Comparison of ENCODE assay signal across 30 cellular contexts in genomic region chr10:89425000-89425399, GRCh38. TPM values are rescaled to one million over a fixed set of nuclear protein-coding genes. Genes with fewer than 3 reads are reported as not detected.
"Had no signal": no experiment of that assay in that cellular context is flagged by ENCODE, and none has a peak within 500 bp of the region (broad histone marks: within the 10 kb centered on the region; RNA-seq: fewer than 3 reads in every experiment).

No MANE protein-coding gene starts in this region.

- H3K27me3 ChIP-seq: ascending aorta, Peyer's patch had no signal

- H3K4me1 Mint-ChIP-seq: activated naive CD8-positive, alpha-beta T cell treated with anti-CD3 and anti-CD28 coated beads, Interleukin-2, amount 50 U/mL, for 24 hours; central memory CD8-positive, alpha-beta T cell had no signal

- H3K27ac Mint-ChIP-seq: activated CD4-positive, alpha-beta memory T cell treated with anti-CD3 and anti-CD28 coated beads for 36 hours; activated CD4-positive, alpha-beta T cell treated with anti-CD3 and anti-CD28 coated beads, Interleukin-2, amount 10 ng/mL, durations not matched to agents 7 days and 5 days; activated naive CD4-positive, alpha-beta T cell treated with anti-CD3 and anti-CD28 coated beads, Interleukin-2, amount 50 U/mL, for 72 hours; activated naive CD8-positive, alpha-beta T cell treated with anti-CD3 and anti-CD28 coated beads, Interleukin-2, amount 50 U/mL, for 24 hours; brain had no signal

- H3K4me2 ChIP-seq: KMS-11 had no signal

- H3K9ac ChIP-seq: KMS-11 had no signal

- H3K4me3 Mint-ChIP-seq: activated CD4-positive, alpha-beta memory T cell treated with anti-CD3 and anti-CD28 coated beads for 36 hours; activated CD4-positive, alpha-beta T cell treated with anti-CD3 and anti-CD28 coated beads, Interleukin-2, amount 10 ng/mL, durations not matched to agents 7 days and 5 days; activated naive CD8-positive, alpha-beta T cell treated with anti-CD3 and anti-CD28 coated beads, Interleukin-2, amount 50 U/mL, for 24 hours; activated T-cell treated with anti-CD3 and anti-CD28 coated beads, Interleukin-2, amount 50 U/mL, for 4 hours; central memory CD8-positive, alpha-beta T cell had no signal

- H3K9me3 ChIP-seq: ascending aorta, Peyer's patch had no signal

- ATAC-seq: activated naive CD4-positive, alpha-beta T cell treated with anti-CD3 and anti-CD28 coated beads, Interleukin-2, amount 50 U/mL, for 72 hours; activated naive CD8-positive, alpha-beta T cell treated with anti-CD3 and anti-CD28 coated beads, Interleukin-2, amount 50 U/mL, for 24 hours; activated T-cell treated with anti-CD3 and anti-CD28 coated beads, Interleukin-2, amount 50 U/mL, for 4 hours had no signal

- H3K27ac ChIP-seq: ascending aorta, KMS-11, Peyer's patch, VCaP had no signal

- H3K9me3 Mint-ChIP-seq: activated CD4-positive, alpha-beta memory T cell treated with anti-CD3 and anti-CD28 coated beads for 36 hours; activated CD4-positive, alpha-beta T cell treated with anti-CD3 and anti-CD28 coated beads, Interleukin-2, amount 10 ng/mL, durations not matched to agents 7 days and 5 days; activated naive CD4-positive, alpha-beta T cell treated with anti-CD3 and anti-CD28 coated beads, Interleukin-2, amount 50 U/mL, for 72 hours; activated naive CD8-positive, alpha-beta T cell treated with anti-CD3 and anti-CD28 coated beads, Interleukin-2, amount 50 U/mL, for 24 hours; activated T-cell treated with anti-CD3 and anti-CD28 coated beads, Interleukin-2, amount 50 U/mL, for 4 hours; central memory CD8-positive, alpha-beta T cell had no signal

- H3K4me1 ChIP-seq: ascending aorta, Peyer's patch had no signal

- H3K4me3 ChIP-seq: ascending aorta, Peyer's patch had no signal

- DNase-seq: activated CD4-positive, alpha-beta memory T cell treated with anti-CD3 and anti-CD28 coated beads for 36 hours; activated CD4-positive, alpha-beta T cell treated with anti-CD3 and anti-CD28 coated beads, Interleukin-2, amount 10 ng/mL, durations not matched to agents 7 days and 5 days; activated CD4-positive, CD25-positive, alpha-beta regulatory T cell; activated CD8-positive, alpha-beta memory T cell treated with anti-CD3 and anti-CD28 coated beads for 24 hours; activated effector memory CD4-positive, alpha-beta T cell treated with anti-CD3 and anti-CD28 coated beads, Interleukin-2, amount 50 U/mL, for 16 hours; activated naive CD4-positive, alpha-beta T cell treated with Interleukin-2 at 50 U/mL for 16 hours; activated naive CD8-positive, alpha-beta T cell treated with anti-CD3 and anti-CD28 coated beads, Interleukin-2, amount 50 U/mL, for 24 hours; activated T-cell treated with anti-CD3 and anti-CD28 coated beads, Interleukin-2, amount 50 U/mL, for 4 hours; amniotic stem cell; NCI-H1105; NCI-H1436; NCI-H1694 treated with DMSO at 0.1 percent for 48 hours; NCI-H2029 treated with DMSO at 0.1 percent for 48 hours; NCI-H345; NCI-H510A; NCI-H526 treated with DMSO at 0.1 percent for 48 hours; NCI-H82; Peyer's patch; SHP77 treated with DMSO at 0.1 percent for 48 hours; T-helper 1 cell had no signal

RNA-seq across cellular contexts. Expression of gene IFIT1, which starts 32.6 kb away (rescaled TPM):
- total RNA-seq: OCI-LY7 had no signal

RNA-seq across cellular contexts. Expression of gene IFIT1B, which starts 47.1 kb away (rescaled TPM):
- total RNA-seq: activated CD4-positive, alpha-beta memory T cell treated with anti-CD3 and anti-CD28 coated beads for 36 hours; activated CD4-positive, alpha-beta T cell treated with anti-CD3 and anti-CD28 coated beads, Interleukin-2, amount 10 ng/mL, durations not matched to agents 7 days and 5 days; activated naive CD4-positive, alpha-beta T cell treated with anti-CD3 and anti-CD28 coated beads, Interleukin-2, amount 50 U/mL, for 72 hours; activated T-cell treated with anti-CD3 and anti-CD28 coated beads, Interleukin-2, amount 50 U/mL, for 4 hours; ascending aorta; MCF 10A; OCI-LY7; Peyer's patch; SK-MEL-5; T-helper 2 cell treated with Interferon-gamma antibody and Interleukin-4, amounts not matched to agents 100 ng/mL and 5 ng/mL, for 36 hours had no signal
